In genomic region chr5:56454219-56454862, GRCh38 we compare ENCODE assay signal across 1 cellular context.
TF ChIP-seq lines count a peak whose summit lies in the region.

No MANE protein-coding gene starts in this region.

TF ChIP-seq in HepG2, 621 proteins besides CTCF, POLR2A, EP300 and RAD21 (continued from another document):
- TF ChIP-seq, protein P1, sequence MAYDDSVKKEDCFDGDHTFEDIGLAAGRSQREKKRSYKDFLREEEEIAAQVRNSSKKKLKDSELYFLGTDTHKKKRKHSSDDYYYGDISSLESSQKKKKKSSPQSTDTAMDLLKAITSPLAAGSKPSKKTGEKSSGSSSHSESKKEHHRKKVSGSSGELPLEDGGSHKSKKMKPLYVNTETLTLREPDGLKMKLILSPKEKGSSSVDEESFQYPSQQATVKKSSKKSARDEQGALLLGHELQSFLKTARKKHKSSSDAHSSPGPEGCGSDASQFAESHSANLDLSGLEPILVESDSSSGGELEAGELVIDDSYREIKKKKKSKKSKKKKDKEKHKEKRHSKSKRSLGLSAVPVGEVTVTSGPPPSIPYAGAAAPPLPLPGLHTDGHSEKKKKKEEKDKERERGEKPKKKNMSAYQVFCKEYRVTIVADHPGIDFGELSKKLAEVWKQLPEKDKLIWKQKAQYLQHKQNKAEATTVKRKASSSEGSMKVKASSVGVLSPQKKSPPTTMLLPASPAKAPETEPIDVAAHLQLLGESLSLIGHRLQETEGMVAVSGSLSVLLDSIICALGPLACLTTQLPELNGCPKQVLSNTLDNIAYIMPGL (CRISPR knock-in tag; IDR thresholded peaks at IDR 0.05; ENCODE audit: borderline replicate concordance in 1 of 2, low read depth in 1 of 2): no peak
- TF ChIP-seq HMGXB3 (CRISPR knock-in tag; IDR thresholded peaks at IDR 0.05; ENCODE audit: borderline replicate concordance) (no peak), SP2 (CRISPR knock-in tag; IDR thresholded peaks at IDR 0.05) (no peak), RNF219 (CRISPR knock-in tag; IDR thresholded peaks at IDR 0.05) (no peak), NFYC (CRISPR knock-in tag; IDR thresholded peaks at IDR 0.05) (no peak), ZFP36L2 (CRISPR knock-in tag; IDR thresholded peaks at IDR 0.05) (no peak), NFIB (CRISPR knock-in tag; IDR thresholded peaks at IDR 0.05; ENCODE audit: borderline replicate concordance) (no peak), ATF5 (CRISPR knock-in tag; IDR thresholded peaks at IDR 0.05; ENCODE audit: low read depth) (no peak)
- TF ChIP-seq, protein P2, sequence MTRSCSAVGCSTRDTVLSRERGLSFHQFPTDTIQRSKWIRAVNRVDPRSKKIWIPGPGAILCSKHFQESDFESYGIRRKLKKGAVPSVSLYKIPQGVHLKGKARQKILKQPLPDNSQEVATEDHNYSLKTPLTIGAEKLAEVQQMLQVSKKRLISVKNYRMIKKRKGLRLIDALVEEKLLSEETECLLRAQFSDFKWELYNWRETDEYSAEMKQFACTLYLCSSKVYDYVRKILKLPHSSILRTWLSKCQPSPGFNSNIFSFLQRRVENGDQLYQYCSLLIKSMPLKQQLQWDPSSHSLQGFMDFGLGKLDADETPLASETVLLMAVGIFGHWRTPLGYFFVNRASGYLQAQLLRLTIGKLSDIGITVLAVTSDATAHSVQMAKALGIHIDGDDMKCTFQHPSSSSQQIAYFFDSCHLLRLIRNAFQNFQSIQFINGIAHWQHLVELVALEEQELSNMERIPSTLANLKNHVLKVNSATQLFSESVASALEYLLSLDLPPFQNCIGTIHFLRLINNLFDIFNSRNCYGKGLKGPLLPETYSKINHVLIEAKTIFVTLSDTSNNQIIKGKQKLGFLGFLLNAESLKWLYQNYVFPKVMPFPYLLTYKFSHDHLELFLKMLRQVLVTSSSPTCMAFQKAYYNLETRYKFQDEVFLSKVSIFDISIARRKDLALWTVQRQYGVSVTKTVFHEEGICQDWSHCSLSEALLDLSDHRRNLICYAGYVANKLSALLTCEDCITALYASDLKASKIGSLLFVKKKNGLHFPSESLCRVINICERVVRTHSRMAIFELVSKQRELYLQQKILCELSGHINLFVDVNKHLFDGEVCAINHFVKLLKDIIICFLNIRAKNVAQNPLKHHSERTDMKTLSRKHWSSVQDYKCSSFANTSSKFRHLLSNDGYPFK (CRISPR knock-in tag; IDR thresholded peaks at IDR 0.05; ENCODE audit: borderline replicate concordance): no peak
- TF ChIP-seq, protein P3, sequence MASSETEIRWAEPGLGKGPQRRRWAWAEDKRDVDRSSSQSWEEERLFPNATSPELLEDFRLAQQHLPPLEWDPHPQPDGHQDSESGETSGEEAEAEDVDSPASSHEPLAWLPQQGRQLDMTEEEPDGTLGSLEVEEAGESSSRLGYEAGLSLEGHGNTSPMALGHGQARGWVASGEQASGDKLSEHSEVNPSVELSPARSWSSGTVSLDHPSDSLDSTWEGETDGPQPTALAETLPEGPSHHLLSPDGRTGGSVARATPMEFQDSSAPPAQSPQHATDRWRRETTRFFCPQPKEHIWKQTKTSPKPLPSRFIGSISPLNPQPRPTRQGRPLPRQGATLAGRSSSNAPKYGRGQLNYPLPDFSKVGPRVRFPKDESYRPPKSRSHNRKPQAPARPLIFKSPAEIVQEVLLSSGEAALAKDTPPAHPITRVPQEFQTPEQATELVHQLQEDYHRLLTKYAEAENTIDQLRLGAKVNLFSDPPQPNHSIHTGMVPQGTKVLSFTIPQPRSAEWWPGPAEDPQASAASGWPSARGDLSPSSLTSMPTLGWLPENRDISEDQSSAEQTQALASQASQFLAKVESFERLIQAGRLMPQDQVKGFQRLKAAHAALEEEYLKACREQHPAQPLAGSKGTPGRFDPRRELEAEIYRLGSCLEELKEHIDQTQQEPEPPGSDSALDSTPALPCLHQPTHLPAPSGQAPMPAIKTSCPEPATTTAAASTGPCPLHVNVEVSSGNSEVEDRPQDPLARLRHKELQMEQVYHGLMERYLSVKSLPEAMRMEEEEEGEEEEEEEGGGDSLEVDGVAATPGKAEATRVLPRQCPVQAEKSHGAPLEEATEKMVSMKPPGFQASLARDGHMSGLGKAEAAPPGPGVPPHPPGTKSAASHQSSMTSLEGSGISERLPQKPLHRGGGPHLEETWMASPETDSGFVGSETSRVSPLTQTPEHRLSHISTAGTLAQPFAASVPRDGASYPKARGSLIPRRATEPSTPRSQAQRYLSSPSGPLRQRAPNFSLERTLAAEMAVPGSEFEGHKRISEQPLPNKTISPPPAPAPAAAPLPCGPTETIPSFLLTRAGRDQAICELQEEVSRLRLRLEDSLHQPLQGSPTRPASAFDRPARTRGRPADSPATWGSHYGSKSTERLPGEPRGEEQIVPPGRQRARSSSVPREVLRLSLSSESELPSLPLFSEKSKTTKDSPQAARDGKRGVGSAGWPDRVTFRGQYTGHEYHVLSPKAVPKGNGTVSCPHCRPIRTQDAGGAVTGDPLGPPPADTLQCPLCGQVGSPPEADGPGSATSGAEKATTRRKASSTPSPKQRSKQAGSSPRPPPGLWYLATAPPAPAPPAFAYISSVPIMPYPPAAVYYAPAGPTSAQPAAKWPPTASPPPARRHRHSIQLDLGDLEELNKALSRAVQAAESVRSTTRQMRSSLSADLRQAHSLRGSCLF (CRISPR knock-in tag; IDR thresholded peaks at IDR 0.05; ENCODE audit: borderline replicate concordance): no peak
- TF ChIP-seq, protein P4, sequence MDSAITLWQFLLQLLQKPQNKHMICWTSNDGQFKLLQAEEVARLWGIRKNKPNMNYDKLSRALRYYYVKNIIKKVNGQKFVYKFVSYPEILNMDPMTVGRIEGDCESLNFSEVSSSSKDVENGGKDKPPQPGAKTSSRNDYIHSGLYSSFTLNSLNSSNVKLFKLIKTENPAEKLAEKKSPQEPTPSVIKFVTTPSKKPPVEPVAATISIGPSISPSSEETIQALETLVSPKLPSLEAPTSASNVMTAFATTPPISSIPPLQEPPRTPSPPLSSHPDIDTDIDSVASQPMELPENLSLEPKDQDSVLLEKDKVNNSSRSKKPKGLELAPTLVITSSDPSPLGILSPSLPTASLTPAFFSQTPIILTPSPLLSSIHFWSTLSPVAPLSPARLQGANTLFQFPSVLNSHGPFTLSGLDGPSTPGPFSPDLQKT (CRISPR knock-in tag; IDR thresholded peaks at IDR 0.05; ENCODE audit: borderline replicate concordance): no peak
